ENCODE assay signal across 1 cellular context in the genomic region with DNA sequence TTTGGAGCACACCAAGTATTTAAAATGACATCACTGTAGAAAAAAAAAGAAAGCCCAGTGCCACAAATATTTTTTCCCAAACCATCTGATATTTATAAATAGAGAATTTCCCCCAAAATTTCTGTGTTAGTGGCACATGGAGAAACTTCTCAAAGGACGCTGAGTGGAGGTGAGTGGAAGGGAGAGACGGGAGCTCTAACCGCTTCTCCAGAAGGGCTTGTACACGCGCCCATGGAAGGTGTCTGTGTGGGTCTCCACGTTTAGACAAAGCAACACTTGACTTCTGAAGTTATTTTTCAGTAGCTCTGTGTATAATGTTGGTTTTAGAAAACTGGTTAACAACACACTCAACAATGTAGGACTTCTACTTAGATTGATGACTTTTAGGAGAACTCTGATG.
TF ChIP-seq lines count a peak whose summit lies in the region.

No MANE protein-coding gene starts in this region.

TF ChIP-seq in WTC11, 78 proteins besides CTCF, POLR2A, EP300 and RAD21 (continued from another document):
- no peak for TF ChIP-seq ATF1 (CRISPR knock-in tag; IDR thresholded peaks at IDR 0.05)
- no peak for TF ChIP-seq ELF4 (CRISPR knock-in tag; IDR thresholded peaks at IDR 0.05; ENCODE audit: low read depth)
- TF ChIP-seq, protein P1, sequence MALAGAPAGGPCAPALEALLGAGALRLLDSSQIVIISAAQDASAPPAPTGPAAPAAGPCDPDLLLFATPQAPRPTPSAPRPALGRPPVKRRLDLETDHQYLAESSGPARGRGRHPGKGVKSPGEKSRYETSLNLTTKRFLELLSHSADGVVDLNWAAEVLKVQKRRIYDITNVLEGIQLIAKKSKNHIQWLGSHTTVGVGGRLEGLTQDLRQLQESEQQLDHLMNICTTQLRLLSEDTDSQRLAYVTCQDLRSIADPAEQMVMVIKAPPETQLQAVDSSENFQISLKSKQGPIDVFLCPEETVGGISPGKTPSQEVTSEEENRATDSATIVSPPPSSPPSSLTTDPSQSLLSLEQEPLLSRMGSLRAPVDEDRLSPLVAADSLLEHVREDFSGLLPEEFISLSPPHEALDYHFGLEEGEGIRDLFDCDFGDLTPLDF (CRISPR knock-in tag; IDR thresholded peaks at IDR 0.05): no peak
- TF ChIP-seq, protein P2, sequence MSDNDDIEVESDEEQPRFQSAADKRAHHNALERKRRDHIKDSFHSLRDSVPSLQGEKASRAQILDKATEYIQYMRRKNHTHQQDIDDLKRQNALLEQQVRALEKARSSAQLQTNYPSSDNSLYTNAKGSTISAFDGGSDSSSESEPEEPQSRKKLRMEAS (CRISPR knock-in tag; IDR thresholded peaks at IDR 0.05): no peak
- no peak for TF ChIP-seq IRF2 (CRISPR knock-in tag; IDR thresholded peaks at IDR 0.05; ENCODE audit: borderline replicate concordance, low read depth)
- TF ChIP-seq, protein P3, sequence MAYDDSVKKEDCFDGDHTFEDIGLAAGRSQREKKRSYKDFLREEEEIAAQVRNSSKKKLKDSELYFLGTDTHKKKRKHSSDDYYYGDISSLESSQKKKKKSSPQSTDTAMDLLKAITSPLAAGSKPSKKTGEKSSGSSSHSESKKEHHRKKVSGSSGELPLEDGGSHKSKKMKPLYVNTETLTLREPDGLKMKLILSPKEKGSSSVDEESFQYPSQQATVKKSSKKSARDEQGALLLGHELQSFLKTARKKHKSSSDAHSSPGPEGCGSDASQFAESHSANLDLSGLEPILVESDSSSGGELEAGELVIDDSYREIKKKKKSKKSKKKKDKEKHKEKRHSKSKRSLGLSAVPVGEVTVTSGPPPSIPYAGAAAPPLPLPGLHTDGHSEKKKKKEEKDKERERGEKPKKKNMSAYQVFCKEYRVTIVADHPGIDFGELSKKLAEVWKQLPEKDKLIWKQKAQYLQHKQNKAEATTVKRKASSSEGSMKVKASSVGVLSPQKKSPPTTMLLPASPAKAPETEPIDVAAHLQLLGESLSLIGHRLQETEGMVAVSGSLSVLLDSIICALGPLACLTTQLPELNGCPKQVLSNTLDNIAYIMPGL (CRISPR knock-in tag; IDR thresholded peaks at IDR 0.05): no peak
- no peak for TF ChIP-seq ZNF317 (CRISPR knock-in tag; IDR thresholded peaks at IDR 0.05; ENCODE audit: borderline replicate concordance, low read depth)
- TF ChIP-seq, protein P4, sequence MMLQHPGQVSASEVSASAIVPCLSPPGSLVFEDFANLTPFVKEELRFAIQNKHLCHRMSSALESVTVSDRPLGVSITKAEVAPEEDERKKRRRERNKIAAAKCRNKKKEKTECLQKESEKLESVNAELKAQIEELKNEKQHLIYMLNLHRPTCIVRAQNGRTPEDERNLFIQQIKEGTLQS (CRISPR knock-in tag; conservative IDR thresholded peaks at IDR 0.05): no peak
- TF ChIP-seq, protein P5, sequence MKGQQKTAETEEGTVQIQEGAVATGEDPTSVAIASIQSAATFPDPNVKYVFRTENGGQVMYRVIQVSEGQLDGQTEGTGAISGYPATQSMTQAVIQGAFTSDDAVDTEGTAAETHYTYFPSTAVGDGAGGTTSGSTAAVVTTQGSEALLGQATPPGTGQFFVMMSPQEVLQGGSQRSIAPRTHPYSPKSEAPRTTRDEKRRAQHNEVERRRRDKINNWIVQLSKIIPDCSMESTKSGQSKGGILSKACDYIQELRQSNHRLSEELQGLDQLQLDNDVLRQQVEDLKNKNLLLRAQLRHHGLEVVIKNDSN (CRISPR knock-in tag; IDR thresholded peaks at IDR 0.05): no peak
- no peak for TF ChIP-seq CBFB (CRISPR knock-in tag; IDR thresholded peaks at IDR 0.05; ENCODE audit: low read depth)
- TF ChIP-seq, protein P6, sequence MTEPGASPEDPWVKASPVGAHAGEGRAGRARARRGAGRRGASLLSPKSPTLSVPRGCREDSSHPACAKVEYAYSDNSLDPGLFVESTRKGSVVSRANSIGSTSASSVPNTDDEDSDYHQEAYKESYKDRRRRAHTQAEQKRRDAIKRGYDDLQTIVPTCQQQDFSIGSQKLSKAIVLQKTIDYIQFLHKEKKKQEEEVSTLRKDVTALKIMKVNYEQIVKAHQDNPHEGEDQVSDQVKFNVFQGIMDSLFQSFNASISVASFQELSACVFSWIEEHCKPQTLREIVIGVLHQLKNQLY (CRISPR knock-in tag; IDR thresholded peaks at IDR 0.05): no peak
- TF ChIP-seq ETV6 (CRISPR knock-in tag; IDR thresholded peaks at IDR 0.05): no peak
- no peak for TF ChIP-seq RORB (CRISPR knock-in tag; IDR thresholded peaks at IDR 0.05)
TF ChIP-seq in WTC11: peak in this region for 0.
